Comparison of ENCODE assay signal across 4 cellular contexts in the genomic region with DNA sequence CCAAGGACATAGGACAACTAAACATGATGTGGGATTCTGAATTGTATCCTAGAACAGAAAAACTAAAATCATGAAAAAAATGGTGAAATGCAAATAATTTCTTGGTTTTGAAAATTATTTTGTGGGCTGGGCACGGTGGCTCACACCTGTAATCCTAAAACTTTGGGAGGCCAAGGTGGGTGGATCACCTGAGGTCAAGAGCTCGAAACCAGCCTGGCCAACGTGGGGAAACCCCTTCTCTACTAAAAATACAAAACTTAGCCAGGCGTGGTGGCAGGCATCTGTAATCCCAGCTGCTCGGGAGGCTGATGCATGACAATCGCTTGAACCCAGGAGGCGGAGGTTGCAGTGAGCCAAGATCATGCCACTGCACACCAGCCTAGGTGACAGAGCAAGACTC. TPM values are rescaled to one million over a fixed set of nuclear protein-coding genes. Genes with fewer than 3 reads are reported as not detected.
"Had no signal": no experiment of that assay in that cellular context is flagged by ENCODE, and none has a peak within 500 bp of the region (broad histone marks: within the 10 kb centered on the region; RNA-seq: fewer than 3 reads in every experiment).

No MANE protein-coding gene starts in this region.

RNA-seq across cellular contexts. Expression of a gene that starts 50.3 kb away (rescaled TPM):
- polyA plus RNA-seq: esophagus, hepatocyte, sigmoid colon, stomach had no signal

RNA-seq across cellular contexts. Expression of a gene that starts 58.7 kb away (rescaled TPM):
- polyA plus RNA-seq: esophagus, hepatocyte, sigmoid colon, stomach had no signal
